ENCODE assay signal across 15 cellular contexts in genomic region chr18:54947115-54947514, GRCh38. TPM values are rescaled to one million over a fixed set of nuclear protein-coding genes. Genes with fewer than 3 reads are reported as not detected.
DNase-seq lines count a peak whose midpoint lies in the region; ATAC-seq, FAIRE-seq and TF ChIP-seq lines count a peak whose summit lies in the region.
"Had no signal": no experiment of that assay in that cellular context is flagged by ENCODE, and none has a peak within 500 bp of the region (broad histone marks: within the 10 kb centered on the region; RNA-seq: fewer than 3 reads in every experiment).

No MANE protein-coding gene starts in this region.

- no peak overlapping the region for H3K9ac ChIP-seq in HepG2 (ENCODE audit: insufficient read depth, low read depth, low read length)
- H3K9ac ChIP-seq: GM23248 had no signal

- H3K9me3 ChIP-seq in T-helper 17 cell (ENCODE audit: control insufficient read depth, low read length, poor library complexity, severe bottlenecking), result no peaks in the 10 kb centered on the region
- no peaks in the 10 kb centered on the region for H3K9me3 ChIP-seq in HepG2 (ENCODE audit: low read length)
- no peaks in the 10 kb centered on the region for H3K9me3 ChIP-seq in uterus

- peaks cover 0 to 4% of the 10 kb centered on the region in 2 experiments; a peak in 1 of 5 replicates for H3K36me3 ChIP-seq in HepG2 (replicated peaks in 1 of 2; ENCODE audit: control insufficient read depth in 1 of 2, insufficient read depth in 2 of 2, low read length in 2 of 2)
- H3K36me3 ChIP-seq in uterus, result no peaks in the 10 kb centered on the region

- H3K4me2 ChIP-seq in HepG2 (ENCODE audit: low read depth, low read length), result peak overlapping the region; percentile 59; the same call in 1 of the 2 replicates

- H4K20me1 ChIP-seq in HepG2 (ENCODE audit: insufficient read depth, low read length), result no peaks in the 10 kb centered on the region

- TF ChIP-seq CTCF in HepG2 (CRISPR knock-in tag; IDR thresholded peaks at IDR 0.05) (no peak), uterus (IDR thresholded peaks at IDR 0.05) (no peak), GM13976 (IDR thresholded peaks at IDR 0.05; ENCODE audit: borderline replicate concordance, control extremely low read depth, extremely low read depth, insufficient read depth, missing control alignments) (no peak)

- in situ Hi-C loops in HepG2 (cut with HindIII; ENCODE audit: extremely low pct_ligation_motif_present, low pct_unique_long_range_greater_than_20kb) (no loop called here), GM13976 (cut with MboI; ENCODE audit: low sequenced_read_pairs, unreplicated experiment) (no loop called here)

- no peak overlapping the region for H3K4me3 Mint-ChIP-seq in T-helper 17 cell
- H3K4me3 Mint-ChIP-seq: WTC11 had no signal

- peaks cover 2% of the 10 kb centered on the region for H3K79me2 ChIP-seq in HepG2 (ENCODE audit: insufficient read depth, low read length)

- CTCF ChIA-PET in HepG2 (lab: Yijun Ruan, JAX; ENCODE audit: low intra/inter-chr PET ratio, low total read pairs), result no interaction called here

- H3K4me3 ChIP-seq in HepG2 (replicated peaks in 1 of 3; ENCODE audit: insufficient read depth in 1 of 3, low read depth in 2 of 3, low read length in 3 of 3) (no peak overlapping the region; a peak in 1 of 6 replicates), uterus (no peak overlapping the region)

- H3K27ac Mint-ChIP-seq in T-helper 17 cell, result peak overlapping the region; percentile 92
- H3K27ac Mint-ChIP-seq: mesothelial cell of epicardium, WTC11 had no signal

- no peak for TF ChIP-seq RAD21 in HepG2 (CRISPR knock-in tag; IDR thresholded peaks at IDR 0.05)

- TF ChIP-seq POLR2A in HepG2 (IDR thresholded peaks at IDR 0.05; ENCODE audit: insufficient read depth in 1 of 2, low read depth in 2 of 2, low read length in 2 of 2) (no peak), uterus (IDR thresholded peaks at IDR 0.05) (no peak)

- no peak overlapping the region for H2AFZ ChIP-seq in HepG2 (ENCODE audit: low read length)

- TF ChIP-seq EP300 in HepG2 (IDR thresholded peaks at IDR 0.05; ENCODE audit: low read depth in 2 of 2, low read length in 2 of 2) (no peak), HepG2 (CRISPR knock-in tag; IDR thresholded peaks at IDR 0.05; ENCODE audit: borderline replicate concordance) (no peak)

- 71% methylated on average over 1 of the region's 1 CpG for WGBS in HepG2 (ENCODE audit: low lambda C conversion rate)

- H3K27ac ChIP-seq in HepG2 (ENCODE audit: extremely low read length, insufficient read depth, low read length) (no peak overlapping the region), uterus (peak overlapping the region in 1 of 2 donors; percentile 47)
- H3K27ac ChIP-seq: GM23248 had no signal

- intact Hi-C loops in HepG2 (cut with micrococcal nuclease; ENCODE audit: unreplicated experiment) (loop anchor here (10.0 kb wide), 1 partner anchor 182 kb away; no protein-coding TSS in a partner anchor), uterus (cut with DNase I; ENCODE audit: low total_unique reads) (no loop called here)

- peaks cover 11% of the 10 kb centered on the region for H3K4me1 Mint-ChIP-seq in T-helper 17 cell

- peaks cover 12% of the 10 kb centered on the region for H3K27me3 Mint-ChIP-seq in T-helper 17 cell
- H3K27me3 Mint-ChIP-seq: progenitor cell of endocrine pancreas had no signal

- peak; percentile 5 for DNase-seq in Ammon's horn (ENCODE audit: low spot score)
- peak; percentile 3 for DNase-seq in DMS79 (lab: John Stamatoyannopoulos, UW)
- no peak for DNase-seq in T-helper 17 cell
- DNase-seq in HepG2 (ENCODE audit: low spot score), result no peak
- DNase-seq in uterus, result no peak
- DNase-seq in GM13976 (ENCODE audit: low spot score), result no peak
- DNase-seq in DMS153 (lab: John Stamatoyannopoulos, UW), result no peak
- DNase-seq: CD8-positive, alpha-beta memory T cell; GM23248; NCI-H187 treated with DMSO at 0.1 percent for 48 hours; stimulated activated CD4-positive, alpha-beta T cell treated with anti-CD3 and anti-CD28 coated beads, Interleukin-4, amount 100 ng/mL, for 24 hours had no signal

- H3K27me3 ChIP-seq in HepG2 (ENCODE audit: control insufficient read depth in 1 of 2, insufficient read depth in 2 of 2, low read length in 2 of 2) (no peaks in the 10 kb centered on the region), uterus (no peaks in the 10 kb centered on the region)

- ATAC-seq in T-helper 17 cell (no peak), HepG2 (no peak), HG02981 (IDR thresholded peaks at IDR 0.05; ENCODE audit: unreplicated experiment) (no peak)
- ATAC-seq: WTC11 had no signal

- POLR2A ChIA-PET in HepG2 (lab: Yijun Ruan, JAX), result no interaction called here

- no TSS peak for BruUV-seq in HepG2 (replicated peaks; lab: Mats Ljungman, UMichigan)

- no peak for FAIRE-seq in HepG2 (lab: Jason Lieb, UNC)

- H3K4me1 ChIP-seq in HepG2 (ENCODE audit: insufficient read depth, low read length), result peaks cover 60% of the 10 kb centered on the region
- H3K4me1 ChIP-seq in uterus, result no peaks in the 10 kb centered on the region

- no peaks in the 10 kb centered on the region for H3K36me3 Mint-ChIP-seq in T-helper 17 cell (ENCODE audit: low read depth)
- H3K36me3 Mint-ChIP-seq: mesothelial cell of epicardium, WTC11 had no signal

TF ChIP-seq in HepG2, 621 proteins besides CTCF, POLR2A, EP300 and RAD21 (continues in another document):
- TF ChIP-seq, protein P1, sequence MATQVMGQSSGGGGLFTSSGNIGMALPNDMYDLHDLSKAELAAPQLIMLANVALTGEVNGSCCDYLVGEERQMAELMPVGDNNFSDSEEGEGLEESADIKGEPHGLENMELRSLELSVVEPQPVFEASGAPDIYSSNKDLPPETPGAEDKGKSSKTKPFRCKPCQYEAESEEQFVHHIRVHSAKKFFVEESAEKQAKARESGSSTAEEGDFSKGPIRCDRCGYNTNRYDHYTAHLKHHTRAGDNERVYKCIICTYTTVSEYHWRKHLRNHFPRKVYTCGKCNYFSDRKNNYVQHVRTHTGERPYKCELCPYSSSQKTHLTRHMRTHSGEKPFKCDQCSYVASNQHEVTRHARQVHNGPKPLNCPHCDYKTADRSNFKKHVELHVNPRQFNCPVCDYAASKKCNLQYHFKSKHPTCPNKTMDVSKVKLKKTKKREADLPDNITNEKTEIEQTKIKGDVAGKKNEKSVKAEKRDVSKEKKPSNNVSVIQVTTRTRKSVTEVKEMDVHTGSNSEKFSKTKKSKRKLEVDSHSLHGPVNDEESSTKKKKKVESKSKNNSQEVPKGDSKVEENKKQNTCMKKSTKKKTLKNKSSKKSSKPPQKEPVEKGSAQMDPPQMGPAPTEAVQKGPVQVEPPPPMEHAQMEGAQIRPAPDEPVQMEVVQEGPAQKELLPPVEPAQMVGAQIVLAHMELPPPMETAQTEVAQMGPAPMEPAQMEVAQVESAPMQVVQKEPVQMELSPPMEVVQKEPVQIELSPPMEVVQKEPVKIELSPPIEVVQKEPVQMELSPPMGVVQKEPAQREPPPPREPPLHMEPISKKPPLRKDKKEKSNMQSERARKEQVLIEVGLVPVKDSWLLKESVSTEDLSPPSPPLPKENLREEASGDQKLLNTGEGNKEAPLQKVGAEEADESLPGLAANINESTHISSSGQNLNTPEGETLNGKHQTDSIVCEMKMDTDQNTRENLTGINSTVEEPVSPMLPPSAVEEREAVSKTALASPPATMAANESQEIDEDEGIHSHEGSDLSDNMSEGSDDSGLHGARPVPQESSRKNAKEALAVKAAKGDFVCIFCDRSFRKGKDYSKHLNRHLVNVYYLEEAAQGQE (IDR thresholded peaks at IDR 0.05; ENCODE audit: borderline replicate concordance in 1 of 2, low read depth in 1 of 2, low read length in 2 of 2), result no peak
- no peak for TF ChIP-seq ZNF749 (CRISPR knock-in tag; IDR thresholded peaks at IDR 0.05; ENCODE audit: borderline replicate concordance)
- no peak for TF ChIP-seq DNMT1 (CRISPR knock-in tag; IDR thresholded peaks at IDR 0.05)
- no peak for TF ChIP-seq KAT8 (CRISPR knock-in tag; IDR thresholded peaks at IDR 0.05)
- TF ChIP-seq, protein P2, sequence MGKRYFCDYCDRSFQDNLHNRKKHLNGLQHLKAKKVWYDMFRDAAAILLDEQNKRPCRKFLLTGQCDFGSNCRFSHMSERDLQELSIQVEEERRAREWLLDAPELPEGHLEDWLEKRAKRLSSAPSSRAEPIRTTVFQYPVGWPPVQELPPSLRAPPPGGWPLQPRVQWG (CRISPR knock-in tag; IDR thresholded peaks at IDR 0.05; ENCODE audit: borderline replicate concordance, low read depth), result no peak
- TF ChIP-seq ZNF234 (CRISPR knock-in tag; conservative IDR thresholded peaks at IDR 0.05), result no peak

RNA-seq across cellular contexts. Expression of gene CCDC68, which starts 12.1 kb away (rescaled TPM):
- not detected for total RNA-seq in T-helper 17 cell
- 4.6 and 4.9 TPM in 2 replicates for total RNA-seq in HepG2 (2016; rRNA removed; fragmentation: Illumina TruSeq; extraction: Trizol)
- 2.6 and 2.8 TPM in 2 replicates for total RNA-seq in HepG2 (2016; cell fraction: cytosol; rRNA removed; fragmentation: Illumina TruSeq; extraction: Trizol; ENCODE audit: low read depth)
- total RNA-seq in HepG2 (2016; cell fraction: insoluble cytoplasmic fraction; rRNA removed; fragmentation: Illumina TruSeq; extraction: Trizol), result 4.5 and 4.9 TPM in 2 replicates
- total RNA-seq in HepG2 (2016; cell fraction: membrane; rRNA removed; fragmentation: Illumina TruSeq; extraction: Trizol), result 4.2 and 5.0 TPM in 2 replicates
- 6.5 and 6.9 TPM in 2 replicates for total RNA-seq in HepG2 (2016; cell fraction: nucleus; rRNA removed; fragmentation: Illumina TruSeq; extraction: Trizol)
- polyA plus RNA-seq in HepG2 (2011; rRNA removed), result 10.9 and 13.3 TPM in 2 replicates
- 3.3 and 5.0 TPM in 2 replicates for polyA plus RNA-seq in HepG2 (2011; cell fraction: cytosol; rRNA removed)
- 19.7 and 21.0 TPM in 2 replicates for polyA plus RNA-seq in HepG2 (2011; cell fraction: nucleus; rRNA removed)
- polyA plus RNA-seq in HepG2 (2012), result 13.4 and 15.8 TPM in 2 replicates
- polyA plus RNA-seq in HepG2 (2016; cell fraction: cytosol; fragmentation: Illumina TruSeq; extraction: Trizol; ENCODE audit: low read depth), result 2.5 and 3.0 TPM in 2 replicates
- polyA plus RNA-seq in HepG2 (2016; cell fraction: insoluble cytoplasmic fraction; fragmentation: Illumina TruSeq; extraction: Trizol; ENCODE audit: low read depth), result 3.8 TPM in 2 replicates
- 2.8 and 3.0 TPM in 2 replicates for polyA plus RNA-seq in HepG2 (2016; cell fraction: membrane; fragmentation: Illumina TruSeq; extraction: Trizol; ENCODE audit: low read depth)
- polyA plus RNA-seq in HepG2 (2016; cell fraction: nucleus; fragmentation: Illumina TruSeq; extraction: Trizol; ENCODE audit: insufficient read depth, low read depth), result 5.3 and 6.1 TPM in 2 replicates
- 4.1 and 5.9 TPM in 2 replicates for polyA minus RNA-seq in HepG2 (2011; rRNA and poly(A)+ RNA removed; ENCODE audit: low replicate concordance)
- polyA minus RNA-seq in HepG2 (2011; cell fraction: cytosol; rRNA and poly(A)+ RNA removed), result 5.6 and 7.5 TPM in 2 replicates
- 51.3 and 53.7 TPM in 2 replicates for polyA minus RNA-seq in HepG2 (2011; cell fraction: nucleus; rRNA and poly(A)+ RNA removed)
- total RNA-seq in uterus, result 10 to 100 TPM in 2 of 4 donors, 1 to 10 TPM in 2; 6.9 to 26.3 (median 17.1) TPM
- total RNA-seq: CD8-positive, alpha-beta memory T cell; mesothelial cell of epicardium had no signal
- polyA plus RNA-seq: CD8-positive, alpha-beta memory T cell had no signal

Comparison
In these comparisons a context has a peak if more than half of its experiments do, and no peak if none do; other contexts are left out.
1. DNase-seq: peak in Ammon's horn (single experiment) and DMS79 (single experiment); none in T-helper 17 cell (0 of 3), HepG2 (single experiment), uterus (0 of 2), GM13976 (single experiment) and DMS153 (single experiment).